Comparison of ENCODE assay signal across 9 cellular contexts in genomic region chr7:140053812-140054539, GRCh38. TPM values are rescaled to one million over a fixed set of nuclear protein-coding genes. Genes with fewer than 3 reads are reported as not detected.
DNase-seq lines count a peak whose midpoint lies in the region; ATAC-seq and TF ChIP-seq lines count a peak whose summit lies in the region.
"Had no signal": no experiment of that assay in that cellular context is flagged by ENCODE, and none has a peak within 500 bp of the region (broad histone marks: within the 10 kb centered on the region; RNA-seq: fewer than 3 reads in every experiment).

No MANE protein-coding gene starts in this region.

- H3K4me3 ChIP-seq in OCI-LY3 (ENCODE audit: low read length): peak overlapping the region; percentile 34; the same call in 1 of the 2 replicates

- TF ChIP-seq CTCF in GM10248 (IDR thresholded peaks at IDR 0.05; ENCODE audit: control extremely low read depth, extremely low read depth, low read depth, missing control alignments) (no peak), OCI-LY3 (IDR thresholded peaks at IDR 0.05; ENCODE audit: low read depth, low read length) (no peak)

- DNase-seq in GM10248 (ENCODE audit: extremely low spot score) (peak; percentile 60), SIG-M5 (lab: John Stamatoyannopoulos, UW) (no peak), sciatic nerve (ENCODE audit: low spot score) (no peak), NCI-H1436 (lab: John Stamatoyannopoulos, UW) (no peak)
- DNase-seq in activated effector memory CD4-positive, alpha-beta T cell treated with anti-CD3 and anti-CD28 coated beads, Interleukin-2, amount 50 U/mL, for 16 hours: no peak
- DNase-seq: NCI-H524 had no signal

- CTCF ChIA-PET in GM10248 (lab: Yijun Ruan, JAX): interaction anchor here (1.2 to 1.4 kb wide), 3 partner anchors 12 to 48 kb away, joined by 3 read pairs; no protein-coding TSS in a partner anchor

- H3K79me2 ChIP-seq in OCI-LY3 (ENCODE audit: low read length): no peaks in the 10 kb centered on the region

- no peak overlapping the region for H3K9ac ChIP-seq in OCI-LY3 (ENCODE audit: low read length)

- no peaks in the 10 kb centered on the region for H3K9me3 ChIP-seq in OCI-LY3 (ENCODE audit: insufficient read depth, low read length)

- intact Hi-C loops in sciatic nerve (cut with DNase I): no loop called here

- peak overlapping the region; percentile 62 for H3K4me2 ChIP-seq in OCI-LY3 (ENCODE audit: low read length)

- no peak overlapping the region for H3K27ac ChIP-seq in OCI-LY3 (ENCODE audit: low read length)

- POLR2A ChIA-PET in GM10248 (lab: Yijun Ruan, JAX): no interaction called here

- no peak overlapping the region for H2AFZ ChIP-seq in OCI-LY3 (ENCODE audit: low read depth, low read length)

- peaks cover 20% of the 10 kb centered on the region for H3K4me1 ChIP-seq in OCI-LY3 (ENCODE audit: low read length)

- H3K27me3 ChIP-seq in OCI-LY3 (ENCODE audit: low read depth, low read length): peaks cover 54% of the 10 kb centered on the region

- no peaks in the 10 kb centered on the region for H3K36me3 ChIP-seq in OCI-LY3 (replicated peaks; ENCODE audit: low read depth, low read length)

- ATAC-seq in GM19324 (IDR thresholded peaks at IDR 0.05; ENCODE audit: low FRiP score, unreplicated experiment) (peak; percentile 85), HG02938 (IDR thresholded peaks at IDR 0.05; ENCODE audit: unreplicated experiment) (peak; percentile 96), sciatic nerve (no peak)

- peaks cover 16% of the 10 kb centered on the region for H4K20me1 ChIP-seq in OCI-LY3 (ENCODE audit: insufficient read depth, low read length)

RNA-seq across cellular contexts. Expression of gene PARP12, which starts 8.8 kb away (rescaled TPM):
- total RNA-seq in sciatic nerve: 41.8 TPM
